In genomic region chr9:127714916-127715442, GRCh38 we compare ENCODE assay signal across 8 cellular contexts. TPM values are rescaled to one million over a fixed set of nuclear protein-coding genes. Genes with fewer than 3 reads are reported as not detected.
DNase-seq lines count a peak whose midpoint lies in the region; ATAC-seq, FAIRE-seq and TF ChIP-seq lines count a peak whose summit lies in the region.

No MANE protein-coding gene starts in this region.

- H2BK5ac ChIP-seq in H1 (ENCODE audit: low read depth, low read length) = peak overlapping the region; percentile 24; the same call in 1 of the 2 replicates

- H3K18ac ChIP-seq in H1 (ENCODE audit: extremely low read depth, low read length) = no peak overlapping the region; the same call in 1 of the 2 replicates

- WGBS in H1 (ENCODE audit: extremely low coverage in 1 of 2, insufficient coverage in 1 of 2, insufficient read length in 1 of 2, insufficient replicate concordance in 2 of 2, low coverage in 1 of 2, low lambda C conversion rate in 2 of 2, missing lambda C conversion rate in 1 of 2), 2 experiments = 1% methylated on average over 21 of the region's 48 CpGs; no CpG with 5 or more reads in 1 of the 2 experiments

- no peak overlapping the region for H2BK20ac ChIP-seq in H1 (ENCODE audit: low read length)

- TF ChIP-seq CTCF in OCI-LY3 (IDR thresholded peaks at IDR 0.05; ENCODE audit: low read depth, low read length) (no peak), H1 (IDR thresholded peaks at IDR 0.05; ENCODE audit: control extremely low read depth in 1 of 3, insufficient read depth in 1 of 3, low read depth in 1 of 3, low read length in 3 of 3) (no peak)

- H3K9ac ChIP-seq in OCI-LY3 (ENCODE audit: low read length) (peak overlapping the region; percentile 70), H1 (replicated peaks in 1 of 4; ENCODE audit: extremely low read depth in 1 of 4, low read depth in 3 of 4, low read length in 3 of 4) (peak overlapping the region in 2 of 4 experiments; percentile 42 to 45; a peak in 4 of 7 replicates)

- H3K4me3 ChIP-seq in OCI-LY3 (ENCODE audit: low read length) (peak overlapping the region; percentile 89), H1 (ENCODE audit: extremely low read depth in 1 of 4, insufficient read depth in 2 of 4, low read depth in 3 of 4, low read length in 4 of 4) (peak overlapping the region; percentile 64 to 82 (median 75))

- no peaks in the 10 kb centered on the region for H3K9me3 Mint-ChIP-seq in activated T-cell treated with anti-CD3 and anti-CD28 coated beads, Interleukin-2, amount 50 U/mL, for 4 hours

- H3K4me2 ChIP-seq in OCI-LY3 (ENCODE audit: low read length) (peak overlapping the region; percentile 94), H1 (ENCODE audit: insufficient read depth in 1 of 2, low read depth in 2 of 2, low read length in 2 of 2) (peak overlapping the region; percentile 59 to 99)

- H3K79me2 ChIP-seq in OCI-LY3 (ENCODE audit: low read length) = no peaks in the 10 kb centered on the region
- no peaks in the 10 kb centered on the region for H3K79me2 ChIP-seq in H1 (ENCODE audit: control insufficient read depth in 1 of 2, insufficient read depth in 2 of 2, low read length in 2 of 2)

- peaks cover 8% of the 10 kb centered on the region for H3K4me1 ChIP-seq in OCI-LY3 (ENCODE audit: low read length)
- H3K4me1 ChIP-seq in H1 (replicated peaks in 1 of 4; ENCODE audit: control insufficient read depth in 3 of 4, insufficient read depth in 4 of 4, low read length in 3 of 4) = peaks cover 0 to 28% (median 20%) of the 10 kb centered on the region in 4 experiments; a peak in 6 of 7 replicates

- POLR2A ChIA-PET in H1 (lab: Charles Lee; ENCODE audit: partially characterized antibody) = interaction anchor here (0.7 to 2.7 kb wide), 6 partner anchors 9 to 264 kb away, joined by 3 to 17 read pairs (median 5); partner anchors contain the start of genes CFAP157, LRSAM1, RPL12 and TOR2A

- CTCF ChIA-PET in H1 (lab: Charles Lee; ENCODE audit: partially characterized antibody) = interaction anchor here (0.8 to 3.3 kb wide), 7 partner anchors 13 to 189 kb away, joined by 3 to 24 read pairs (median 4); partner anchors contain the start of genes CDK9 and TOR2A

- no peak overlapping the region for H3K56ac ChIP-seq in H1 (replicated peaks; ENCODE audit: insufficient read length, low read depth, low read length)

- no peaks in the 10 kb centered on the region; the same call in 1 of the 2 replicates for H3K79me1 ChIP-seq in H1 (ENCODE audit: low read depth, low read length)

- H3K27me3 Mint-ChIP-seq in activated T-cell treated with anti-CD3 and anti-CD28 coated beads, Interleukin-2, amount 50 U/mL, for 4 hours (ENCODE audit: low read depth) = no peaks in the 10 kb centered on the region

- no peak for TF ChIP-seq RAD21 in H1 (IDR thresholded peaks at IDR 0.05 in 1 of 2, conservative IDR thresholded peaks at IDR 0.05 in 1 of 2; ENCODE audit: low read depth in 2 of 2, low read length in 2 of 2)

- H3K4me3 Mint-ChIP-seq in activated T-cell treated with anti-CD3 and anti-CD28 coated beads, Interleukin-2, amount 50 U/mL, for 4 hours = peak overlapping the region; percentile 98

- no peaks in the 10 kb centered on the region; the same call in 1 of the 2 replicates for H4K20me1 ChIP-seq in OCI-LY3 (ENCODE audit: insufficient read depth, low read length)
- H4K20me1 ChIP-seq in H1 (replicated peaks in 1 of 2; ENCODE audit: control insufficient read depth in 1 of 2, insufficient read depth in 2 of 2, low read length in 2 of 2) = peaks cover 0 to 3% of the 10 kb centered on the region in 2 experiments

- H4K91ac ChIP-seq in H1 (replicated peaks; ENCODE audit: insufficient read length, low read length) = no peak overlapping the region

- no peak overlapping the region; the same call in 1 of the 2 replicates for H2BK12ac ChIP-seq in H1 (ENCODE audit: low read depth, low read length)

- no peak overlapping the region for H3K23ac ChIP-seq in H1 (ENCODE audit: insufficient read length)

- no peak overlapping the region; the same call in 1 of the 2 replicates for H4K8ac ChIP-seq in H1 (ENCODE audit: extremely low read depth, insufficient read depth, low read length)

- peaks cover 10% of the 10 kb centered on the region; the same call in 1 of the 2 replicates for H3K23me2 ChIP-seq in H1 (ENCODE audit: low read depth, low read length)

- H3K36me3 ChIP-seq in OCI-LY3 (replicated peaks; ENCODE audit: low read depth, low read length) (no peaks in the 10 kb centered on the region), H1 (ENCODE audit: control insufficient read depth in 2 of 4, insufficient read depth in 4 of 4, low read length in 3 of 4) (no peaks in the 10 kb centered on the region)

- H2BK120ac ChIP-seq in H1 (replicated peaks; ENCODE audit: low read depth, low read length) = no peak overlapping the region

- no peak overlapping the region for H4K5ac ChIP-seq in H1 (ENCODE audit: insufficient read length, low read depth, low read length)

- FAIRE-seq in H1 (lab: Jason Lieb, UNC) = no peak

- no peak overlapping the region for H2BK15ac ChIP-seq in H1 (ENCODE audit: low read length)

- H3K4me1 Mint-ChIP-seq in activated T-cell treated with anti-CD3 and anti-CD28 coated beads, Interleukin-2, amount 50 U/mL, for 4 hours (ENCODE audit: low read depth) = peaks cover 40% of the 10 kb centered on the region

- no peak overlapping the region for H3K4ac ChIP-seq in H1 (replicated peaks; ENCODE audit: insufficient read length, low read depth, low read length)

- no peak overlapping the region for H3K14ac ChIP-seq in H1 (ENCODE audit: insufficient read length)

- TF ChIP-seq EP300 in H1 (IDR thresholded peaks at IDR 0.05; ENCODE audit: borderline replicate concordance in 1 of 2, low read depth in 2 of 2, low read length in 2 of 2) = no peak

- peak; percentile 6 to 10 for ATAC-seq in activated T-cell treated with anti-CD3 and anti-CD28 coated beads, Interleukin-2, amount 50 U/mL, for 4 hours

- no peak overlapping the region for H3K27ac ChIP-seq in OCI-LY3 (ENCODE audit: low read length)
- no peak overlapping the region for H3K27ac ChIP-seq in H1 (ENCODE audit: low read depth, low read length)

- H2AFZ ChIP-seq in OCI-LY3 (ENCODE audit: low read depth, low read length) (peak overlapping the region; percentile 43; the same call in 1 of the 2 replicates), H1 (ENCODE audit: low read length) (no peak overlapping the region)

- H3K9me3 ChIP-seq in OCI-LY3 (ENCODE audit: insufficient read depth, low read length) (no peaks in the 10 kb centered on the region), H1 (ENCODE audit: insufficient read depth in 2 of 2, low read depth in 1 of 2, low read length in 1 of 2) (no peaks in the 10 kb centered on the region)

- H3K36me3 Mint-ChIP-seq in activated T-cell treated with anti-CD3 and anti-CD28 coated beads, Interleukin-2, amount 50 U/mL, for 4 hours (ENCODE audit: insufficient read depth) = no peaks in the 10 kb centered on the region

- H3K27me3 ChIP-seq in OCI-LY3 (ENCODE audit: low read depth, low read length) (no peaks in the 10 kb centered on the region), H1 (replicated peaks in 1 of 4; ENCODE audit: control insufficient read depth in 3 of 4, extremely low read depth in 1 of 4, insufficient read depth in 3 of 4, low read length in 3 of 4) (0 out of 7 replicates have a peak, but pooled peaks cover 0 to 2% (median 0%) of the 10 kb centered on the region in 4 experiments)

- H2AK5ac ChIP-seq in H1 (ENCODE audit: low read depth, low read length) = no peak overlapping the region

- no peak for TF ChIP-seq POLR2A in H1 (IDR thresholded peaks at IDR 0.05; ENCODE audit: control extremely low read depth in 1 of 2, low read depth in 2 of 2, low read length in 2 of 2)

- DNase-seq in activated T-cell treated with anti-CD3 and anti-CD28 coated beads, Interleukin-2, amount 50 U/mL, for 4 hours = no peak
- DNase-seq in activated T-cell treated with anti-CD3 and anti-CD28 coated beads for 4 hours (no peak), H1 (ENCODE audit: low read depth in 1 of 2, low spot score in 2 of 2) (no peak), myocyte (ENCODE audit: low read depth) (peak; percentile 70), 8988T (no peak), NCI-H2107 treated with DMSO at 0.1 percent for 48 hours (lab: John Stamatoyannopoulos, UW; ENCODE audit: unreplicated experiment) (no peak), glomerular visceral epithelial cell (ENCODE audit: extremely low spot score) (no peak)

RNA-seq across cellular contexts. Expression of gene PTRH1, which starts 0.5 kb away (rescaled TPM):
- total RNA-seq in activated T-cell treated with anti-CD3 and anti-CD28 coated beads, Interleukin-2, amount 50 U/mL, for 4 hours = 10 to 100 TPM; 43.9 to 49.6 (median 45.6) TPM
- 11.1 and 11.2 TPM in 2 replicates for total RNA-seq in H1 (2021; fragmentation: NEBNext Ultra II Directional; extraction: Animal tissue kit (Norgen Biotek cat#: 25700))
- 19.8 and 26.4 TPM in 2 replicates for polyA plus RNA-seq in H1 (2011; rRNA removed)
- 19.3 TPM for polyA plus RNA-seq in H1 (2011; cell fraction: cytosol; rRNA removed)
- 15.4 TPM for polyA plus RNA-seq in H1 (2011; cell fraction: nucleus; rRNA removed)
- polyA plus RNA-seq in H1 (2012, experiment 1 of 2) = 4.3 to 12.8 TPM (median 10.2 TPM) in 4 replicates
- 9.6 TPM for polyA plus RNA-seq in H1 (2012, experiment 2 of 2)
- polyA plus RNA-seq in H1 (2013, experiment 1 of 2) = 5.9 TPM
- 6.8 TPM for polyA plus RNA-seq in H1 (2013, experiment 2 of 2)
- 1.8 and 3.4 TPM in 2 replicates for polyA minus RNA-seq in H1 (2011; rRNA and poly(A)+ RNA removed)
- polyA minus RNA-seq in H1 (2011; cell fraction: cytosol; rRNA and poly(A)+ RNA removed) = 7.9 TPM
- polyA minus RNA-seq in H1 (2011; cell fraction: nucleus; rRNA and poly(A)+ RNA removed) = 8.3 TPM
- total RNA-seq in myocyte = 35.6 and 57.0 TPM in 2 replicates
- polyA plus RNA-seq in myocyte (2012) = 32.2 TPM

RNA-seq across cellular contexts. Expression of gene TTC16, which starts 0.9 kb away (rescaled TPM):
- total RNA-seq in activated T-cell treated with anti-CD3 and anti-CD28 coated beads, Interleukin-2, amount 50 U/mL, for 4 hours = under 1 TPM; 0.37 to 0.58 (median 0.57) TPM
- total RNA-seq in H1 (2021; fragmentation: NEBNext Ultra II Directional; extraction: Animal tissue kit (Norgen Biotek cat#: 25700)) = not detected in 2 replicates
- 0.03 TPM in 2 replicates for polyA plus RNA-seq in H1 (2011; rRNA removed)
- polyA plus RNA-seq in H1 (2011; cell fraction: cytosol; rRNA removed) = 0.03 TPM
- 0.11 TPM for polyA plus RNA-seq in H1 (2011; cell fraction: nucleus; rRNA removed)
- 0.08 TPM in 2 of 4 replicates, not detected in the others for polyA plus RNA-seq in H1 (2012, experiment 1 of 2)
- not detected for polyA plus RNA-seq in H1 (2012, experiment 2 of 2)
- 0.02 TPM for polyA plus RNA-seq in H1 (2013, experiment 1 of 2)
- 0.02 TPM for polyA plus RNA-seq in H1 (2013, experiment 2 of 2)
- 0.06 TPM in 1 of 2 replicates, not detected in the other for polyA minus RNA-seq in H1 (2011; rRNA and poly(A)+ RNA removed)
- not detected for polyA minus RNA-seq in H1 (2011; cell fraction: cytosol; rRNA and poly(A)+ RNA removed)
- not detected for polyA minus RNA-seq in H1 (2011; cell fraction: nucleus; rRNA and poly(A)+ RNA removed)
- 0.05 TPM in 1 of 2 replicates, not detected in the other for total RNA-seq in myocyte
- 0.05 TPM for polyA plus RNA-seq in myocyte (2012)

RNA-seq across cellular contexts. Expression of gene CFAP157, which starts 8.2 kb away (rescaled TPM):
- not detected for total RNA-seq in activated T-cell treated with anti-CD3 and anti-CD28 coated beads, Interleukin-2, amount 50 U/mL, for 4 hours
- total RNA-seq in H1 (2021; fragmentation: NEBNext Ultra II Directional; extraction: Animal tissue kit (Norgen Biotek cat#: 25700)) = not detected in 2 replicates
- 0.05 TPM in 1 of 2 replicates, not detected in the other for polyA plus RNA-seq in H1 (2011; rRNA removed)
- polyA plus RNA-seq in H1 (2011; cell fraction: cytosol; rRNA removed) = 0.03 TPM
- polyA plus RNA-seq in H1 (2011; cell fraction: nucleus; rRNA removed) = 0.17 TPM
- polyA plus RNA-seq in H1 (2012, experiment 1 of 2) = 1.1 to 1.8 TPM (median 1.4 TPM) in 4 replicates
- polyA plus RNA-seq in H1 (2012, experiment 2 of 2) = 0.62 TPM
- polyA plus RNA-seq in H1 (2013, experiment 1 of 2) = 0.06 TPM
- polyA plus RNA-seq in H1 (2013, experiment 2 of 2) = 0.02 TPM
- polyA minus RNA-seq in H1 (2011; rRNA and poly(A)+ RNA removed) = 0.06 TPM in 1 of 2 replicates, not detected in the other
- polyA minus RNA-seq in H1 (2011; cell fraction: cytosol; rRNA and poly(A)+ RNA removed) = not detected
- polyA minus RNA-seq in H1 (2011; cell fraction: nucleus; rRNA and poly(A)+ RNA removed) = not detected
- total RNA-seq in myocyte = 0.13 and 0.21 TPM in 2 replicates
- 1.9 TPM for polyA plus RNA-seq in myocyte (2012)

RNA-seq across cellular contexts. Expression of gene TOR2A, which starts 20.1 kb away (rescaled TPM):
- 10 to 100 TPM; 19.8 to 23.6 (median 20.1) TPM for total RNA-seq in activated T-cell treated with anti-CD3 and anti-CD28 coated beads, Interleukin-2, amount 50 U/mL, for 4 hours
- 18.4 and 18.7 TPM in 2 replicates for total RNA-seq in H1 (2021; fragmentation: NEBNext Ultra II Directional; extraction: Animal tissue kit (Norgen Biotek cat#: 25700))
- polyA plus RNA-seq in H1 (2011; rRNA removed) = 24.9 and 34.2 TPM in 2 replicates
- 18.8 TPM for polyA plus RNA-seq in H1 (2011; cell fraction: cytosol; rRNA removed)
- polyA plus RNA-seq in H1 (2011; cell fraction: nucleus; rRNA removed) = 24.8 TPM
- polyA plus RNA-seq in H1 (2012, experiment 1 of 2) = 10.1 to 23.2 TPM (median 21.4 TPM) in 4 replicates
- polyA plus RNA-seq in H1 (2012, experiment 2 of 2) = 18.1 TPM
- polyA plus RNA-seq in H1 (2013, experiment 1 of 2) = 18.7 TPM
- 21.8 TPM for polyA plus RNA-seq in H1 (2013, experiment 2 of 2)
- 4.3 and 4.4 TPM in 2 replicates for polyA minus RNA-seq in H1 (2011; rRNA and poly(A)+ RNA removed)
- 11.2 TPM for polyA minus RNA-seq in H1 (2011; cell fraction: cytosol; rRNA and poly(A)+ RNA removed)
- 9.3 TPM for polyA minus RNA-seq in H1 (2011; cell fraction: nucleus; rRNA and poly(A)+ RNA removed)
- total RNA-seq in myocyte = 7.4 and 11.0 TPM in 2 replicates
- 4.7 TPM for polyA plus RNA-seq in myocyte (2012)
